In the genomic region with DNA sequence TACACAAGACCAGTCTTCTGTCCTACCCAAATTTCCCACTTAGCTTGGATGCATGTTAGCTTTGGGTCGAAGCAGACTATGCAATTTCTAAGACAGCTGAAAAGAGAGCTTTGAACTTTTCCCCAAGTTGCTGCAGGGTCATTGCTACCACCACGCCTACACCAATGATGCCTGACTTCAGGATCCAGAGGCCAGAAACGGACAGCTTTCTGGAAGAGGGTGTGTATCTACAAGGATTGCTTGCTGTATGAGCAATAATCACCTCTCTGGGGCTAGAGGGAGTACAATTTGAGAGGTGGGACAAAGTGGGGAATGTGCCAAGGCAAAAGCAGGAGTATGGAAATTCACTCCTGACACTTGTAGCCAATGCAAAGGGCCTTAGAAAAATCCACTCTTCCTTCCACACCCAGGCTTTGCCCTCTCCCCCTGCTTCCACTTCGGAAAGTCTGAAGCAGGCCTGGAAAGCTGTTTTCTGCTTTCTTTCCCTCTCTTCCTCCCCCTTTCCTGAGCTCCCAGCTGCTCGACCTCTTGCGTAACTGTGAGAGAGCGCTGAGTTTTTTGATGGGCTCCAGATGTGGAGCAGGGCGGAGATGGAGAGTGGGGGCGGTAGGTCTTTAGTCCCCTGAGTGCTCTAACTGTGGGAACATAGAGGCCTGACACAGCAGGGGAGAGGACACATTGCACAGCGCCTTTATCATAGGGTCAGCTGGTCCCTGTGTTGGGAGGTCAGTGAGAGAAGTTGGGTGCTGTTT, we compare ENCODE assay signal across 9 cellular contexts. TPM values are rescaled to one million over a fixed set of nuclear protein-coding genes. Genes with fewer than 3 reads are reported as not detected.
DNase-seq lines count a peak whose midpoint lies in the region; ATAC-seq and TF ChIP-seq lines count a peak whose summit lies in the region.
"Had no signal": no experiment of that assay in that cellular context is flagged by ENCODE, and none has a peak within 500 bp of the region (broad histone marks: within the 10 kb centered on the region; RNA-seq: fewer than 3 reads in every experiment).

No MANE protein-coding gene starts in this region.

- H3K4me2 ChIP-seq in hepatocyte (peak overlapping the region; percentile 44), skeletal muscle satellite cell (ENCODE audit: low read length) (peak overlapping the region; percentile 69)

- no peak overlapping the region for H3K4me3 ChIP-seq in hepatocyte
- H3K4me3 ChIP-seq in skeletal muscle satellite cell (ENCODE audit: low read length): peak overlapping the region; percentile 6

- H3K27me3 ChIP-seq in hepatocyte (peaks cover 18% of the 10 kb centered on the region), skeletal muscle satellite cell (ENCODE audit: control insufficient read depth, insufficient read depth, low read length) (no peaks in the 10 kb centered on the region)

- no peaks in the 10 kb centered on the region for H4K20me1 ChIP-seq in hepatocyte (ENCODE audit: insufficient read depth, poor library complexity, severe bottlenecking)

- no peak overlapping the region for H2AFZ ChIP-seq in hepatocyte

- 37% methylated on average over 10 of the region's 10 CpGs for WGBS in hepatocyte (ENCODE audit: low lambda C conversion rate, missing lambda C conversion rate)

- DNase-seq in EL: peak; percentile 84
- DNase-seq in hepatocyte (ENCODE audit: low spot score): peak; percentile 86
- DNase-seq in cerebellum (ENCODE audit: low spot score): no peak
- DNase-seq in activated CD8-positive, alpha-beta memory T cell treated with anti-CD3 and anti-CD28 coated beads for 24 hours: no peak

- H3K79me2 ChIP-seq in hepatocyte: peaks cover 3% of the 10 kb centered on the region

- H3K9me2 ChIP-seq in hepatocyte (replicated peaks; ENCODE audit: insufficient read depth): no peaks in the 10 kb centered on the region

- peak overlapping the region; percentile 97 for H3K27ac ChIP-seq in angular gyrus (ENCODE audit: low read depth, low read length)
- peak overlapping the region; percentile 80 for H3K27ac ChIP-seq in hepatocyte
- H3K27ac ChIP-seq: HL-60 had no signal

- H3K9ac ChIP-seq in skeletal muscle satellite cell (ENCODE audit: low read depth, low read length): peak overlapping the region; percentile 48

- TF ChIP-seq CTCF in hepatocyte (IDR thresholded peaks at IDR 0.05; ENCODE audit: poor library complexity): no peak

- H3K9me3 ChIP-seq in hepatocyte (ENCODE audit: low read depth) (no peaks in the 10 kb centered on the region), skeletal muscle satellite cell (replicated peaks; ENCODE audit: low read length) (no peaks in the 10 kb centered on the region)

- H3K36me3 ChIP-seq in hepatocyte (replicated peaks; ENCODE audit: insufficient read depth, low read depth) (no peaks in the 10 kb centered on the region), skeletal muscle satellite cell (ENCODE audit: insufficient read depth, low read length) (peaks cover 34% of the 10 kb centered on the region)

- peaks cover 58% of the 10 kb centered on the region for H3K4me1 ChIP-seq in hepatocyte (ENCODE audit: insufficient read depth)
- H3K4me1 ChIP-seq in skeletal muscle satellite cell (ENCODE audit: control insufficient read depth, insufficient read depth, low read length): peaks cover 51% of the 10 kb centered on the region

- ATAC-seq in HG03571 (IDR thresholded peaks at IDR 0.05; ENCODE audit: unreplicated experiment) (no peak), GM19452 (IDR thresholded peaks at IDR 0.05; ENCODE audit: unreplicated experiment) (no peak)

RNA-seq across cellular contexts. Expression of a gene that starts 2.1 kb away (rescaled TPM):
- total RNA-seq in hepatocyte: 45.8 and 51.8 TPM in 2 replicates
- polyA plus RNA-seq in hepatocyte: 71.1 and 73.0 TPM in 2 replicates
- 107 and 124 TPM in 2 replicates for total RNA-seq in skeletal muscle satellite cell (2012; rRNA removed)
- 93.5 TPM for total RNA-seq in cerebellum

RNA-seq across cellular contexts. Expression of a gene that starts 33.1 kb away (rescaled TPM):
- total RNA-seq in hepatocyte (177 and 190 TPM in 2 replicates), cerebellum (54.4 TPM)
- polyA plus RNA-seq in hepatocyte: 166 and 194 TPM in 2 replicates
- total RNA-seq in skeletal muscle satellite cell (2012; rRNA removed): 161 and 162 TPM in 2 replicates

RNA-seq across cellular contexts. Expression of a gene that starts 39.6 kb away (rescaled TPM):
- total RNA-seq in hepatocyte: 20.6 and 21.0 TPM in 2 replicates
- 12.3 and 12.6 TPM in 2 replicates for polyA plus RNA-seq in hepatocyte
- 31.2 and 40.6 TPM in 2 replicates for total RNA-seq in skeletal muscle satellite cell (2012; rRNA removed)
- 27.6 TPM for total RNA-seq in cerebellum

Comparison
In these comparisons a context has a peak if more than half of its experiments do, and no peak if none do; other contexts are left out.
1. DNase-seq: peak in EL (single experiment) and hepatocyte (single experiment); none in cerebellum (single experiment) and activated CD8-positive, alpha-beta memory T cell treated with anti-CD3 and anti-CD28 coated beads for 24 hours (single experiment).